8 cellular contexts compared by ENCODE assay signal in genomic region chr18:3593381-3593903, GRCh38.
A peak's percentile ranks its signal among the peaks of the same experiment; 100 is the strongest.
DNase-seq lines count a peak whose midpoint lies in the region; ATAC-seq and TF ChIP-seq lines count a peak whose summit lies in the region.

No MANE protein-coding gene starts in this region.

- BruUV-seq in OCI-LY7 (replicated peaks; lab: Mats Ljungman, UMichigan) = TSS peak; percentile 95
- BruUV-seq in MCF 10A (replicated peaks; lab: Mats Ljungman, UMichigan) = TSS peak; percentile 47

- H3K36me3 ChIP-seq in DOHH2 (ENCODE audit: control insufficient read depth, low read length) = 0 out of 2 replicates have a peak, but pooled peaks cover 2% of the 10 kb centered on the region
- H3K36me3 ChIP-seq in OCI-LY7 (ENCODE audit: insufficient read depth, low read length) = peaks cover 11% of the 10 kb centered on the region; the same call in 1 of the 2 replicates

- peak overlapping the region; percentile 98 for H3K27ac Mint-ChIP-seq in MCF 10A (ENCODE audit: low read depth, unreplicated experiment)

- ATAC-seq in HG02678 (IDR thresholded peaks at IDR 0.05; ENCODE audit: unreplicated experiment) (peak; percentile 1), GM19455 (IDR thresholded peaks at IDR 0.05; ENCODE audit: unreplicated experiment) (no peak)

- no peaks in the 10 kb centered on the region for H3K9me2 ChIP-seq in DOHH2 (replicated peaks; ENCODE audit: control insufficient read depth, low read length)
- no peaks in the 10 kb centered on the region for H3K9me2 ChIP-seq in OCI-LY7 (ENCODE audit: insufficient read depth, low read length)

- H4K20me1 ChIP-seq in DOHH2 (ENCODE audit: control insufficient read depth, insufficient read depth, low read depth, low read length) (no peaks in the 10 kb centered on the region), OCI-LY7 (ENCODE audit: insufficient read depth, low read length) (no peaks in the 10 kb centered on the region)

- H3K36me3 Mint-ChIP-seq in MCF 10A (ENCODE audit: insufficient read depth, unreplicated experiment) = peaks cover 12% of the 10 kb centered on the region

- peaks cover 11% of the 10 kb centered on the region for H3F3A ChIP-seq in DOHH2 (ENCODE audit: control insufficient read depth, insufficient read depth)

- H3K4me2 ChIP-seq in DOHH2 (ENCODE audit: low read length) = peak overlapping the region; percentile 82
- peak overlapping the region; percentile 97 for H3K4me2 ChIP-seq in OCI-LY7 (ENCODE audit: low read length)

- H3K27me3 Mint-ChIP-seq in MCF 10A (ENCODE audit: insufficient read depth, unreplicated experiment) = no peaks in the 10 kb centered on the region

- H3K4me3 Mint-ChIP-seq in MCF 10A (ENCODE audit: unreplicated experiment) = peak overlapping the region; percentile 82

- no peaks in the 10 kb centered on the region for H3K9me3 Mint-ChIP-seq in MCF 10A (ENCODE audit: unreplicated experiment)

- H3K27ac ChIP-seq in DOHH2 (ENCODE audit: low read depth, low read length) (peak overlapping the region; percentile 81), OCI-LY7 (ENCODE audit: low read depth, low read length, poor library complexity, severe bottlenecking) (peak overlapping the region; percentile 95), layer of hippocampus (ENCODE audit: low read depth, low read length) (peak overlapping the region; percentile 97), temporal lobe (ENCODE audit: low read depth, low read length) (peak overlapping the region; percentile 98)

- H3K4me3 ChIP-seq in DOHH2 (ENCODE audit: low read length) (peak overlapping the region; percentile 73), OCI-LY7 (ENCODE audit: low read depth, low read length, poor library complexity, severe bottlenecking) (peak overlapping the region; percentile 79)

- POLR2A ChIA-PET in OCI-LY7 (lab: Charles Lee) = interaction anchor here (0.6 to 5.3 kb wide), 13 partner anchors 10 to 1540 kb away, joined by 3 to 44 read pairs (median 9); no protein-coding TSS in a partner anchor
- POLR2A ChIA-PET in MCF 10A (lab: Yijun Ruan, JAX) = interaction anchor here (0.6 to 7.1 kb wide), 26 partner anchors 8 to 342 kb away, joined by 3 to 325 read pairs (median 8); partner anchors contain the start of genes MYL12B and TGIF1

- CTCF ChIA-PET in OCI-LY7 (lab: Charles Lee; ENCODE audit: unreplicated experiment) (interaction anchor here (0.6 to 2.4 kb wide), 4 partner anchors 8 to 322 kb away, joined by 3 to 12 read pairs (median 8); no protein-coding TSS in a partner anchor), MCF 10A (lab: Yijun Ruan, JAX) (interaction anchor here (0.6 to 6.4 kb wide), 18 partner anchors 8 to 329 kb away, joined by 3 to 76 read pairs (median 6); no protein-coding TSS in a partner anchor)

- peaks cover 8% of the 10 kb centered on the region for H3K79me2 ChIP-seq in DOHH2 (ENCODE audit: control insufficient read depth, low read length)
- H3K79me2 ChIP-seq in OCI-LY7 (ENCODE audit: insufficient read depth, low read depth, low read length) = peaks cover 34% of the 10 kb centered on the region

- peak overlapping the region; percentile 67; the same call in 1 of the 2 replicates for H2AFZ ChIP-seq in OCI-LY7 (ENCODE audit: low read length)

- no peaks in the 10 kb centered on the region for H3K9me3 ChIP-seq in DOHH2 (ENCODE audit: control insufficient read depth, insufficient read depth, low read length)
- no peaks in the 10 kb centered on the region for H3K9me3 ChIP-seq in OCI-LY7 (ENCODE audit: low read length)

- H3K4me1 Mint-ChIP-seq in MCF 10A (ENCODE audit: insufficient read depth, unreplicated experiment) = peaks cover 40% of the 10 kb centered on the region

- no peak for TF ChIP-seq CTCF in DOHH2 (IDR thresholded peaks at IDR 0.05; ENCODE audit: low read depth, low read length, poor library complexity, severe bottlenecking)
- TF ChIP-seq CTCF in OCI-LY7 (conservative IDR thresholded peaks at IDR 0.05; ENCODE audit: low read length) = no peak
- no peak for TF ChIP-seq CTCF in MCF 10A (IDR thresholded peaks at IDR 0.05; ENCODE audit: unreplicated experiment)

- no peaks in the 10 kb centered on the region for H3K27me3 ChIP-seq in DOHH2 (ENCODE audit: control insufficient read depth, low read length)
- no peaks in the 10 kb centered on the region for H3K27me3 ChIP-seq in layer of hippocampus (ENCODE audit: control insufficient read depth, insufficient read depth, low read length)

- intact Hi-C loops in OCI-LY7 (cut with micrococcal nuclease; ENCODE audit: unreplicated experiment) = loop anchor here (10.0 kb wide), 1 partner anchor 939 kb away; the partner anchor contains the start of gene SMCHD1
- intact Hi-C loops in MCF 10A (cut with micrococcal nuclease) = loop anchor here (5.0 to 10.0 kb wide), 2 partner anchors 209 to 331 kb away; partner anchors contain the start of gene MYL12B

- peaks cover 51% of the 10 kb centered on the region for H3K4me1 ChIP-seq in DOHH2 (ENCODE audit: control insufficient read depth, low read length)
- H3K4me1 ChIP-seq in OCI-LY7 (ENCODE audit: insufficient read depth, low read length, poor library complexity, severe bottlenecking) = peaks cover 81% of the 10 kb centered on the region

- no peak for DNase-seq in OCI-LY7 (ENCODE audit: low spot score)
- peak; percentile 67 for DNase-seq in MCF 10A (ENCODE audit: unreplicated experiment)
- DNase-seq in SKM-1 treated with dmso at 0.1 percent for 144 hours (lab: John Stamatoyannopoulos, UW; ENCODE audit: unreplicated experiment) = no peak
